In genomic region chr17:42827472-42827871, GRCh38 we compare ENCODE assay signal across 29 cellular contexts. TPM values are rescaled to one million over a fixed set of nuclear protein-coding genes. Genes with fewer than 3 reads are reported as not detected.
DNase-seq lines count a peak whose midpoint lies in the region; ATAC-seq, FAIRE-seq and TF ChIP-seq lines count a peak whose summit lies in the region.
"Had no signal": no experiment of that assay in that cellular context is flagged by ENCODE, and none has a peak within 500 bp of the region (broad histone marks: within the 10 kb centered on the region; RNA-seq: fewer than 3 reads in every experiment).

No MANE protein-coding gene starts in this region.

- no peak overlapping the region for H3K4me2 ChIP-seq in K562 (ENCODE audit: insufficient read depth, low read length)
- no peak overlapping the region for H3K4me2 ChIP-seq in osteoblast (ENCODE audit: insufficient read depth, low read length)
- H3K4me2 ChIP-seq: BLaER1 had no signal

- intact Hi-C loops in K562 (cut with micrococcal nuclease) (no loop called here), uterus (cut with DNase I; ENCODE audit: low total_unique reads) (no loop called here)

- peaks cover 4% of the 10 kb centered on the region; the same call in 2 of the 3 replicates for H3K36me3 ChIP-seq in K562 (ENCODE audit: control insufficient read depth, insufficient read depth, low read length)
- H3K36me3 ChIP-seq in osteoblast (ENCODE audit: insufficient read depth, low read length) = no peaks in the 10 kb centered on the region
- H3K36me3 ChIP-seq in uterus = no peaks in the 10 kb centered on the region
- H3K36me3 ChIP-seq: BE2C, BLaER1 had no signal

- TF ChIP-seq POLR2A in K562 (conservative IDR thresholded peaks at IDR 0.05) = no peak
- no peak for TF ChIP-seq POLR2A in uterus (IDR thresholded peaks at IDR 0.05)

- H3K27me3 ChIP-seq in K562 (ENCODE audit: control insufficient read depth in 2 of 2, insufficient read depth in 2 of 2, low read length in 2 of 2) = no peaks in the 10 kb centered on the region
- no peaks in the 10 kb centered on the region for H3K27me3 ChIP-seq in osteoblast (ENCODE audit: insufficient read depth, low read length)
- H3K27me3 ChIP-seq in uterus = no peaks in the 10 kb centered on the region
- H3K27me3 ChIP-seq: BLaER1 had no signal

- no peaks in the 10 kb centered on the region for H3K9me3 Mint-ChIP-seq in activated naive CD4-positive, alpha-beta T cell treated with anti-CD3 and anti-CD28 coated beads, Interleukin-2, amount 50 U/mL, for 24 hours
- H3K9me3 Mint-ChIP-seq: CD8-positive, alpha-beta memory T cell had no signal

- no peak for TF ChIP-seq EP300 in K562 (IDR thresholded peaks at IDR 0.05; ENCODE audit: low read length)

- POLR2A ChIA-PET in K562 (lab: Yijun Ruan, JAX) = interaction anchor here (0.6 kb wide), 1 partner anchor 137 kb away, joined by 3 read pairs; the partner anchor contains the start of gene AARSD1

- DNase-seq in activated naive CD4-positive, alpha-beta T cell treated with anti-CD3 and anti-CD28 coated beads, Interleukin-2, amount 50 U/mL, for 16 hours = no peak
- DNase-seq in K562 (ENCODE audit: extremely low read depth in 1 of 4, low spot score in 3 of 4) (no peak), osteoblast (ENCODE audit: insufficient read length, low spot score, missing footprints) (peak; percentile 9), putamen (ENCODE audit: low spot score) (no peak), uterus (no peak)
- DNase-seq: ACHN; BE2C; C1 segment of cervical spinal cord; CD4-positive, alpha-beta memory T cell; CD4-positive, CD25-positive, alpha-beta regulatory T cell; CD8-positive, alpha-beta memory T cell; COR-L47; DMS 273 treated with DMSO at 0.1 percent for 48 hours; DMS153; DMS53; DMS79; DND-41; EL; GDM1 had no signal

- H4K20me1 ChIP-seq in K562 (replicated peaks; ENCODE audit: control insufficient read depth, insufficient read depth, low read length) = no peaks in the 10 kb centered on the region
- H4K20me1 ChIP-seq in osteoblast (ENCODE audit: insufficient read depth, low read length) = no peaks in the 10 kb centered on the region
- H4K20me1 ChIP-seq: BLaER1 had no signal

- no peak overlapping the region for H3K27ac ChIP-seq in K562 (ENCODE audit: extremely low read depth, low read depth, low read length)
- H3K27ac ChIP-seq in osteoblast (ENCODE audit: low read depth, low read length) = no peak overlapping the region
- H3K27ac ChIP-seq in uterus = no peak overlapping the region
- H3K27ac ChIP-seq: 22Rv1, BLaER1 had no signal

- H3K36me3 Mint-ChIP-seq in activated naive CD4-positive, alpha-beta T cell treated with anti-CD3 and anti-CD28 coated beads, Interleukin-2, amount 50 U/mL, for 24 hours = no peaks in the 10 kb centered on the region

- H2AFZ ChIP-seq in K562 (ENCODE audit: low read depth, low read length) (no peak overlapping the region), osteoblast (ENCODE audit: low read length) (no peak overlapping the region)

- no peak for ATAC-seq in K562
- ATAC-seq: GM12878 had no signal

- H3K4me1 ChIP-seq in K562 (replicated peaks in 1 of 2; ENCODE audit: control insufficient read depth in 2 of 2, insufficient read depth in 2 of 2, low read length in 2 of 2) = peaks cover 6 to 21% of the 10 kb centered on the region in 2 experiments; a peak in 3 of 5 replicates
- peaks cover 11% of the 10 kb centered on the region for H3K4me1 ChIP-seq in osteoblast (ENCODE audit: insufficient read depth, low read length)
- peaks cover 0 to 3% of the 10 kb centered on the region in 2 donors for H3K4me1 ChIP-seq in uterus
- H3K4me1 ChIP-seq: BE2C had no signal

- 59% methylated on average over 1 of the region's 1 CpG for WGBS in K562 (ENCODE audit: insufficient coverage, low coverage, missing lambda C conversion rate)

- TF ChIP-seq RAD21 in K562 (CRISPR knock-in tag; conservative IDR thresholded peaks at IDR 0.05 in 1 of 2, IDR thresholded peaks at IDR 0.05 in 1 of 2) = no peak

- no TSS peak for BruUV-seq in K562 (replicated peaks; lab: Mats Ljungman, UMichigan)

- FAIRE-seq in K562 (lab: Jason Lieb, UNC) = no peak
- FAIRE-seq: GM12878, GM12892, GM18507 had no signal

- H3K9me3 ChIP-seq in K562 (replicated peaks; ENCODE audit: control insufficient read depth, insufficient read depth, low read depth, low read length) (no peaks in the 10 kb centered on the region), osteoblast (ENCODE audit: low read depth, low read length) (no peaks in the 10 kb centered on the region), uterus (no peaks in the 10 kb centered on the region)
- H3K9me3 ChIP-seq: BE2C, BLaER1 had no signal

- in situ Hi-C loops in K562 (cut with MboI) = no loop called here

- no peak overlapping the region for H3K4me3 Mint-ChIP-seq in activated naive CD4-positive, alpha-beta T cell treated with anti-CD3 and anti-CD28 coated beads, Interleukin-2, amount 50 U/mL, for 24 hours

- H3K27me3 Mint-ChIP-seq in activated naive CD4-positive, alpha-beta T cell treated with anti-CD3 and anti-CD28 coated beads, Interleukin-2, amount 50 U/mL, for 24 hours = no peaks in the 10 kb centered on the region

- H3K9me1 ChIP-seq in K562 (ENCODE audit: control insufficient read depth, insufficient read depth, low read length) = no peaks in the 10 kb centered on the region

- no peak overlapping the region for H3K9ac ChIP-seq in K562 (ENCODE audit: insufficient read depth in 1 of 2, low read depth in 2 of 2, low read length in 2 of 2)
- H3K9ac ChIP-seq: BLaER1 had no signal

- H3K4me1 Mint-ChIP-seq in activated naive CD4-positive, alpha-beta T cell treated with anti-CD3 and anti-CD28 coated beads, Interleukin-2, amount 50 U/mL, for 24 hours = peaks cover 32% of the 10 kb centered on the region

- CTCF ChIA-PET in K562 (lab: Yijun Ruan, JAX; ENCODE audit: low intra/inter-chr PET ratio) = no interaction called here

- H3K27ac Mint-ChIP-seq in activated naive CD4-positive, alpha-beta T cell treated with anti-CD3 and anti-CD28 coated beads, Interleukin-2, amount 50 U/mL, for 24 hours = peak overlapping the region; percentile 19
- H3K27ac Mint-ChIP-seq: CD14-positive monocyte; CD4-positive, CD25-positive, alpha-beta regulatory T cell had no signal

- no peak for TF ChIP-seq CTCF in K562 (IDR thresholded peaks at IDR 0.05 in 2 of 3, conservative IDR thresholded peaks at IDR 0.05 in 1 of 3; ENCODE audit: insufficient read depth in 2 of 3, low read depth in 1 of 3, low read length in 3 of 3)
- no peak for TF ChIP-seq CTCF in osteoblast (IDR thresholded peaks at IDR 0.05; ENCODE audit: extremely low read depth, low read depth, low read length)
- no peak for TF ChIP-seq CTCF in uterus (IDR thresholded peaks at IDR 0.05)

- peaks cover 18% of the 10 kb centered on the region for H3K79me2 ChIP-seq in K562 (ENCODE audit: control insufficient read depth, insufficient read depth, low read length)
- H3K79me2 ChIP-seq in osteoblast (ENCODE audit: insufficient read depth, low read length) = peaks cover 16% of the 10 kb centered on the region

- H3K4me3 ChIP-seq in K562 (no peak overlapping the region), osteoblast (ENCODE audit: insufficient read depth, low read length) (no peak overlapping the region), uterus (no peak overlapping the region)
- H3K4me3 ChIP-seq: BLaER1, GM12878 had no signal

RNA-seq across cellular contexts. Expression of gene BECN1, which starts 3.4 kb away (rescaled TPM):
- 121 and 124 TPM in 2 replicates for total RNA-seq in K562 (2011; cell fraction: chromatin; rRNA removed; ENCODE audit: low replicate concordance)
- total RNA-seq in K562 (2011; cell fraction: nucleolus; rRNA removed) = 64.5 and 68.4 TPM in 2 replicates
- total RNA-seq in K562 (2011; cell fraction: nucleoplasm; rRNA removed) = 66.9 and 85.1 TPM in 2 replicates
- 81.1 and 81.7 TPM in 2 replicates for total RNA-seq in K562 (2014; rRNA removed)
- total RNA-seq in K562 (2014; rRNA removed; fragmentation: Illumina TruSeq; extraction: Trizol) = 49.6 and 58.6 TPM in 2 replicates
- total RNA-seq in K562 (2015; rRNA removed; fragmentation: Illumina TruSeq; extraction: Trizol) = 48.1 and 52.7 TPM in 2 replicates
- total RNA-seq in K562 (2021) = 52.3 and 57.3 TPM in 2 replicates
- 34.1 and 55.9 TPM in 2 replicates for polyA plus RNA-seq in K562 (2011; rRNA removed)
- 24.3 and 49.2 TPM in 2 replicates for polyA plus RNA-seq in K562 (2011; cell fraction: cytosol; rRNA removed)
- 77.8 and 107 TPM in 2 replicates for polyA plus RNA-seq in K562 (2011; cell fraction: nucleus; rRNA removed)
- 37.5 and 43.1 TPM in 2 replicates for polyA plus RNA-seq in K562 (2012)
- polyA plus RNA-seq in K562 (2014; fragmentation: Illumina TruSeq; extraction: Trizol) = 57.8 and 68.1 TPM in 2 replicates
- 10 to 100 TPM; 26.0 to 28.6 TPM for polyA plus RNA-seq in K562 (2014; fragmentation: Nextera tagmentation; extraction: Ambion mirVana)
- polyA plus RNA-seq in K562 (2014; rRNA removed) = 64.7 and 71.5 TPM in 2 replicates
- 41.0 and 65.0 TPM in 2 replicates for polyA minus RNA-seq in K562 (2011; rRNA and poly(A)+ RNA removed)
- polyA minus RNA-seq in K562 (2011; cell fraction: cytosol; rRNA and poly(A)+ RNA removed) = 19.1 and 28.2 TPM in 2 replicates
- 44.0 and 47.8 TPM in 2 replicates for polyA minus RNA-seq in K562 (2011; cell fraction: nucleus; rRNA and poly(A)+ RNA removed)
- total RNA-seq in osteoblast = 94.8 and 104 TPM in 2 replicates
- 100 to 1,000 TPM in 1 of 4 donors, 10 to 100 TPM in 3; 42.6 to 108 (median 72.6) TPM for total RNA-seq in uterus

RNA-seq across cellular contexts. Expression of gene PSME3, which starts 5.7 kb away (rescaled TPM):
- 68.2 and 105 TPM in 2 replicates for total RNA-seq in K562 (2011; cell fraction: chromatin; rRNA removed; ENCODE audit: low replicate concordance)
- 64.3 and 78.7 TPM in 2 replicates for total RNA-seq in K562 (2011; cell fraction: nucleolus; rRNA removed)
- 82.3 and 119 TPM in 2 replicates for total RNA-seq in K562 (2011; cell fraction: nucleoplasm; rRNA removed)
- total RNA-seq in K562 (2014; rRNA removed) (141 and 143 TPM in 2 replicates), K562 (2014; rRNA removed; fragmentation: Illumina TruSeq; extraction: Trizol) (137 and 145 TPM in 2 replicates), K562 (2015; rRNA removed; fragmentation: Illumina TruSeq; extraction: Trizol) (128 and 131 TPM in 2 replicates), K562 (2021) (228 and 239 TPM in 2 replicates), osteoblast (79.9 and 81.1 TPM in 2 replicates), uterus (10 to 100 TPM in 3 of 4 donors, 1 to 10 TPM in 1; 9.7 to 74.3 (median 46.0) TPM)
- polyA plus RNA-seq in K562 (2011; rRNA removed) (86.5 and 167 TPM in 2 replicates), K562 (2014; fragmentation: Illumina TruSeq; extraction: Trizol) (272 and 275 TPM in 2 replicates), K562 (2014; fragmentation: Nextera tagmentation; extraction: Ambion mirVana) (10 to 100 TPM; 31.2 to 43.2 TPM), K562 (2014; rRNA removed) (177 and 180 TPM in 2 replicates)
- polyA plus RNA-seq in K562 (2011; cell fraction: cytosol; rRNA removed) = 83.3 and 119 TPM in 2 replicates
- 44.6 and 64.5 TPM in 2 replicates for polyA plus RNA-seq in K562 (2011; cell fraction: nucleus; rRNA removed)
- polyA plus RNA-seq in K562 (2012) = 103 and 158 TPM in 2 replicates
- polyA minus RNA-seq in K562 (2011; rRNA and poly(A)+ RNA removed) = 71.7 and 138 TPM in 2 replicates
- 27.7 and 69.4 TPM in 2 replicates for polyA minus RNA-seq in K562 (2011; cell fraction: cytosol; rRNA and poly(A)+ RNA removed)
- 27.6 and 29.9 TPM in 2 replicates for polyA minus RNA-seq in K562 (2011; cell fraction: nucleus; rRNA and poly(A)+ RNA removed)

RNA-seq across cellular contexts. Expression of gene AOC2, which starts 16.9 kb away (rescaled TPM):
- total RNA-seq in K562 (2011; cell fraction: chromatin; rRNA removed; ENCODE audit: low replicate concordance) = 6.7 and 16.0 TPM in 2 replicates
- 9.3 and 11.5 TPM in 2 replicates for total RNA-seq in K562 (2011; cell fraction: nucleolus; rRNA removed)
- total RNA-seq in K562 (2011; cell fraction: nucleoplasm; rRNA removed) = 6.6 and 7.0 TPM in 2 replicates
- total RNA-seq in K562 (2014; rRNA removed) (0.36 and 0.69 TPM in 2 replicates), K562 (2014; rRNA removed; fragmentation: Illumina TruSeq; extraction: Trizol) (0.29 and 0.35 TPM in 2 replicates), K562 (2015; rRNA removed; fragmentation: Illumina TruSeq; extraction: Trizol) (0.49 and 0.58 TPM in 2 replicates), K562 (2021) (0.91 and 1.1 TPM in 2 replicates), osteoblast (0.72 and 0.88 TPM in 2 replicates), uterus (1 to 10 TPM in 3 of 4 donors, not detected in 1; 1.3 to 5.3 (median 3.0) TPM)
- polyA plus RNA-seq in K562 (2011; rRNA removed) (0.49 and 0.54 TPM in 2 replicates), K562 (2014; fragmentation: Illumina TruSeq; extraction: Trizol) (0.37 and 0.51 TPM in 2 replicates), K562 (2014; fragmentation: Nextera tagmentation; extraction: Ambion mirVana) (under 1 TPM; 0.08 to 0.11 TPM), K562 (2014; rRNA removed) (0.88 TPM in 2 replicates)
- 0.52 and 0.79 TPM in 2 replicates for polyA plus RNA-seq in K562 (2011; cell fraction: cytosol; rRNA removed)
- polyA plus RNA-seq in K562 (2011; cell fraction: nucleus; rRNA removed) = 3.3 and 4.4 TPM in 2 replicates
- polyA plus RNA-seq in K562 (2012) = 0.38 and 0.72 TPM in 2 replicates
- polyA minus RNA-seq in K562 (2011; rRNA and poly(A)+ RNA removed) = 0.69 and 0.95 TPM in 2 replicates
- polyA minus RNA-seq in K562 (2011; cell fraction: cytosol; rRNA and poly(A)+ RNA removed) = 0.48 TPM in 1 of 2 replicates, not detected in the other
- 3.6 and 4.2 TPM in 2 replicates for polyA minus RNA-seq in K562 (2011; cell fraction: nucleus; rRNA and poly(A)+ RNA removed)
- total RNA-seq: A172, G401 had no signal

RNA-seq across cellular contexts. Expression of gene AOC3, which starts 23.5 kb away (rescaled TPM):
- 2.1 and 2.8 TPM in 2 replicates for total RNA-seq in K562 (2011; cell fraction: chromatin; rRNA removed; ENCODE audit: low replicate concordance)
- 1.2 and 1.6 TPM in 2 replicates for total RNA-seq in K562 (2011; cell fraction: nucleolus; rRNA removed)
- 1.5 and 1.6 TPM in 2 replicates for total RNA-seq in K562 (2011; cell fraction: nucleoplasm; rRNA removed)
- total RNA-seq in K562 (2014; rRNA removed) = 0.09 and 0.16 TPM in 2 replicates
- 0.06 TPM in 1 of 2 replicates, not detected in the other for total RNA-seq in K562 (2014; rRNA removed; fragmentation: Illumina TruSeq; extraction: Trizol)
- 0.14 and 0.23 TPM in 2 replicates for total RNA-seq in K562 (2015; rRNA removed; fragmentation: Illumina TruSeq; extraction: Trizol)
- total RNA-seq in K562 (2021) = 0.42 and 0.47 TPM in 2 replicates
- 0.22 and 0.55 TPM in 2 replicates for polyA plus RNA-seq in K562 (2011; rRNA removed)
- 0.13 and 0.31 TPM in 2 replicates for polyA plus RNA-seq in K562 (2011; cell fraction: cytosol; rRNA removed)
- 2.5 and 2.9 TPM in 2 replicates for polyA plus RNA-seq in K562 (2011; cell fraction: nucleus; rRNA removed)
- 0.17 and 0.69 TPM in 2 replicates for polyA plus RNA-seq in K562 (2012)
- polyA plus RNA-seq in K562 (2014; fragmentation: Illumina TruSeq; extraction: Trizol) = 0.25 and 0.27 TPM in 2 replicates
- not detected for polyA plus RNA-seq in K562 (2014; fragmentation: Nextera tagmentation; extraction: Ambion mirVana)
- 0.23 and 0.32 TPM in 2 replicates for polyA plus RNA-seq in K562 (2014; rRNA removed)
- 0.07 and 0.30 TPM in 2 replicates for polyA minus RNA-seq in K562 (2011; rRNA and poly(A)+ RNA removed)
- polyA minus RNA-seq in K562 (2011; cell fraction: cytosol; rRNA and poly(A)+ RNA removed) = not detected in 2 replicates
- polyA minus RNA-seq in K562 (2011; cell fraction: nucleus; rRNA and poly(A)+ RNA removed) = 0.44 and 0.54 TPM in 2 replicates
- total RNA-seq in osteoblast = under 0.01 TPM in 1 of 2 replicates, not detected in the other
- total RNA-seq in uterus = 10 to 100 TPM; 11.8 to 86.2 (median 15.5) TPM
- polyA plus RNA-seq: CD14-positive monocyte; CD4-positive, alpha-beta memory T cell; CD4-positive, CD25-positive, alpha-beta regulatory T cell; CD8-positive, alpha-beta memory T cell had no signal

RNA-seq across cellular contexts. Expression of gene CNTD1, which starts 28.8 kb away (rescaled TPM):
- 0.30 and 0.32 TPM in 2 replicates for total RNA-seq in K562 (2011; cell fraction: chromatin; rRNA removed; ENCODE audit: low replicate concordance)
- not detected in 2 replicates for total RNA-seq in K562 (2011; cell fraction: nucleolus; rRNA removed)
- total RNA-seq in K562 (2011; cell fraction: nucleoplasm; rRNA removed) = not detected in 2 replicates
- total RNA-seq in K562 (2014; rRNA removed) = 0.20 and 0.54 TPM in 2 replicates
- total RNA-seq in K562 (2014; rRNA removed; fragmentation: Illumina TruSeq; extraction: Trizol) = 0.22 and 0.57 TPM in 2 replicates
- 0.23 TPM in 1 of 2 replicates, not detected in the other for total RNA-seq in K562 (2015; rRNA removed; fragmentation: Illumina TruSeq; extraction: Trizol)
- total RNA-seq in K562 (2021) = 0.20 TPM in 1 of 2 replicates, not detected in the other
- polyA plus RNA-seq in K562 (2011; rRNA removed) = 0.22 and 0.59 TPM in 2 replicates
- polyA plus RNA-seq in K562 (2011; cell fraction: cytosol; rRNA removed) = 0.04 and 0.15 TPM in 2 replicates
- not detected in 2 replicates for polyA plus RNA-seq in K562 (2011; cell fraction: nucleus; rRNA removed)
- 0.70 and 1.0 TPM in 2 replicates for polyA plus RNA-seq in K562 (2012)
- polyA plus RNA-seq in K562 (2014; fragmentation: Illumina TruSeq; extraction: Trizol) = 0.27 and 0.48 TPM in 2 replicates
- under 1 TPM; 0.74 to 0.86 TPM for polyA plus RNA-seq in K562 (2014; fragmentation: Nextera tagmentation; extraction: Ambion mirVana)
- polyA plus RNA-seq in K562 (2014; rRNA removed) = 0.07 and 0.12 TPM in 2 replicates
- polyA minus RNA-seq in K562 (2011; rRNA and poly(A)+ RNA removed) = 0.32 TPM in 1 of 2 replicates, not detected in the other
- not detected in 2 replicates for polyA minus RNA-seq in K562 (2011; cell fraction: cytosol; rRNA and poly(A)+ RNA removed)
- not detected in 2 replicates for polyA minus RNA-seq in K562 (2011; cell fraction: nucleus; rRNA and poly(A)+ RNA removed)
- total RNA-seq in osteoblast = 0.88 TPM in 1 of 2 replicates, not detected in the other
- total RNA-seq in uterus = 1 to 10 TPM in 1 of 4 donors, under 1 TPM in 1, not detected in 2; 0.69 to 1.2 TPM
- total RNA-seq: A673; CD4-positive, alpha-beta memory T cell; CD4-positive, CD25-positive, alpha-beta regulatory T cell; CD8-positive, alpha-beta memory T cell; G401 had no signal
- polyA plus RNA-seq: CD14-positive monocyte had no signal
